In the genomic region with DNA sequence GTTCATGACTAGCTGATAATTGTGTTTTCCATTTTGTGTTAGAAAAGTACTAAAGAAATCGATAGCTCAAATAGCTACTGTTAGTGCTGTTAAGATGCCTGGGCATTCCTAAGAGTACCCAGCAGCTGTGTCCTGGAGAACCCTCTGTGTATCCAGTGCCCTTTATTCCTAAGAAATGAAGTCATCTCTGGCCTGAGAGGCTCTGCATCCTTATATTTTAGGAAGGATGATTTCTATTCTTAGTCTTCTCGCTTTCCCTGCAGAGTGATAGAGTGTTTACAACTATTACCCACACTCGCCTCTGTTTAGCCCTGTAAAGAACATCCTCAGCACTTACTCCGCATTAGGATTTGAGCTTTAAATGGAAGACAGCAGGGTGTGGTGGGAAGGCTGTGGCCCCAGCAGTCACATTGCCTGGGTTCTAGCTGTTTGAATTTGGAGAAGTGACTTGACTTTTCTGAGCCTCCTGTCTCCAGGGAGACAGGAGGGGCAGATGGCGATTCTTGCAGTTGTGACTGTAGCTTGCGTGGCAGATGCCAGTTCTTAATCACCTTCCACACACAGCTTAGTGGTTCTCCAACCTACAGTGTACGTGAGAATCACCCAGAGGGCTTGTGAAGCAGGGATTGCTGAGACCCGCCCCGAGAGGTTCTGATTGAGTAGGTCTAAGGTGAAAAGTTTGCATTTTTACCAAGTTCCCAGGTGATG, we compare ENCODE assay signal across 19 cellular contexts.
DNase-seq lines count a peak whose midpoint lies in the region; ATAC-seq and TF ChIP-seq lines count a peak whose summit lies in the region.
"Had no signal": no experiment of that assay in that cellular context is flagged by ENCODE, and none has a peak within 500 bp of the region (broad histone marks: within the 10 kb centered on the region; RNA-seq: fewer than 3 reads in every experiment).

No MANE protein-coding gene starts in this region.

- TF ChIP-seq POLR2A in stomach (IDR thresholded peaks at IDR 0.05) (no peak), upper lobe of left lung (IDR thresholded peaks at IDR 0.05) (no peak)

- peaks cover 15% of the 10 kb centered on the region for H3K4me1 ChIP-seq in GM23248 (ENCODE audit: insufficient read depth)
- peaks cover 5 to 53% (median 22%) of the 10 kb centered on the region in 4 donors for H3K4me1 ChIP-seq in stomach
- H3K4me1 ChIP-seq in upper lobe of left lung, result no peaks in the 10 kb centered on the region

- H3K4me3 ChIP-seq in GM23248, result no peak overlapping the region
- no peak overlapping the region for H3K4me3 ChIP-seq in fibroblast of the aortic adventitia (ENCODE audit: low read depth, low read length)
- peak overlapping the region in 1 of 4 donors; percentile 1 for H3K4me3 ChIP-seq in stomach
- no peak overlapping the region for H3K4me3 ChIP-seq in upper lobe of left lung
- H3K4me3 ChIP-seq: K562, SJCRH30 had no signal

- POLR2A ChIA-PET in activated CD4-positive, alpha-beta T cell treated with anti-CD3 and anti-CD28 coated beads for 36 hours (lab: Charles Lee), result no interaction called here

- in situ Hi-C loops in GM23248 (cut with MboI), result no loop called here

- no peak for ATAC-seq in upper lobe of left lung (ENCODE audit: low FRiP score in 2 of 2)
- no peak for ATAC-seq in activated CD4-positive, alpha-beta T cell treated with anti-CD3 and anti-CD28 coated beads for 36 hours
- ATAC-seq: esophagus mucosa; HCT116; K562; natural killer cell treated with Interleukin-12 subunit alpha and Interleukin-12 subunit beta and Interleukin-15 and Interleukin-18, amount 100 ng/mL, for 72 hours had no signal

- H3K4me1 Mint-ChIP-seq in activated CD4-positive, alpha-beta T cell treated with anti-CD3 and anti-CD28 coated beads for 36 hours, result no peaks in the 10 kb centered on the region

- H3K9me3 Mint-ChIP-seq in activated CD4-positive, alpha-beta T cell treated with anti-CD3 and anti-CD28 coated beads for 36 hours (ENCODE audit: low read depth), result no peaks in the 10 kb centered on the region
- H3K9me3 Mint-ChIP-seq: natural killer cell treated with Interleukin-12 subunit alpha and Interleukin-12 subunit beta and Interleukin-15 and Interleukin-18, amount 100 ng/mL, for 72 hours had no signal

- no peaks in the 10 kb centered on the region for H4K20me1 ChIP-seq in GM23248 (ENCODE audit: insufficient read depth)

- no peak for TF ChIP-seq EP300 in stomach (IDR thresholded peaks at IDR 0.05)
- no peak for TF ChIP-seq EP300 in upper lobe of left lung (IDR thresholded peaks at IDR 0.05)

- H3K79me2 ChIP-seq in GM23248 (ENCODE audit: insufficient read depth), result no peaks in the 10 kb centered on the region

- no peak overlapping the region for H3K27ac ChIP-seq in GM23248
- peak overlapping the region in 4 of 5 donors; percentile 50 to 84 (median 79) for H3K27ac ChIP-seq in stomach
- H3K27ac ChIP-seq in upper lobe of left lung, result no peak overlapping the region
- H3K27ac ChIP-seq: SJCRH30 had no signal

- intact Hi-C loops in stomach (cut with DNase I; ENCODE audit: low total_unique reads), result no loop called here
- intact Hi-C loops in activated CD4-positive, alpha-beta T cell treated with anti-CD3 and anti-CD28 coated beads for 36 hours (cut with DNase I, micrococcal nuclease), result no loop called here

- peaks cover 3% of the 10 kb centered on the region for H3K27me3 Mint-ChIP-seq in activated CD4-positive, alpha-beta T cell treated with anti-CD3 and anti-CD28 coated beads for 36 hours

- H3K36me3 ChIP-seq in GM23248 (ENCODE audit: low read depth) (no peaks in the 10 kb centered on the region), stomach (no peaks in the 10 kb centered on the region), upper lobe of left lung (no peaks in the 10 kb centered on the region)
- H3K36me3 ChIP-seq: SJCRH30 had no signal

- H3K27ac Mint-ChIP-seq in activated CD4-positive, alpha-beta T cell treated with anti-CD3 and anti-CD28 coated beads for 36 hours, result no peak overlapping the region
- H3K27ac Mint-ChIP-seq: natural killer cell treated with Interleukin-12 subunit alpha and Interleukin-12 subunit beta and Interleukin-15 and Interleukin-18, amount 100 ng/mL, for 72 hours had no signal

- H3K36me3 Mint-ChIP-seq in activated CD4-positive, alpha-beta T cell treated with anti-CD3 and anti-CD28 coated beads for 36 hours (ENCODE audit: low read depth), result no peaks in the 10 kb centered on the region
- H3K36me3 Mint-ChIP-seq: natural killer cell treated with Interleukin-12 subunit alpha and Interleukin-12 subunit beta and Interleukin-15 and Interleukin-18, amount 100 ng/mL, for 72 hours had no signal

- no peaks in the 10 kb centered on the region for H3K9me3 ChIP-seq in GM23248 (ENCODE audit: low read depth)
- H3K9me3 ChIP-seq in stomach, result no peaks in the 10 kb centered on the region
- H3K9me3 ChIP-seq in upper lobe of left lung, result no peaks in the 10 kb centered on the region
- H3K9me3 ChIP-seq: SJCRH30 had no signal

- H3K27me3 ChIP-seq in GM23248 (replicated peaks; ENCODE audit: insufficient read depth) (no peaks in the 10 kb centered on the region), stomach (no peaks in the 10 kb centered on the region), upper lobe of left lung (no peaks in the 10 kb centered on the region)
- H3K27me3 ChIP-seq: SJCRH30 had no signal

- WGBS in GM23248 (ENCODE audit: low coverage in 1 of 2, low lambda C conversion rate in 2 of 2, missing lambda C conversion rate in 2 of 2), 2 experiments, result 69 to 81% methylated on average over 9 of the region's 9 CpGs
- whole genome bisulfite sequencing in stomach, 5 donors, result 69 to 82% (median 77%) methylated on average over 9 of the region's 9 CpGs
- WGBS in upper lobe of left lung, 2 donors, result 84 to 85% methylated on average over 9 of the region's 9 CpGs

- no peaks in the 10 kb centered on the region for H3K9me2 ChIP-seq in GM23248 (ENCODE audit: insufficient read depth)

- DNase-seq in GM23248 (peak; percentile 34), NCI-H524 (lab: John Stamatoyannopoulos, UW) (peak; percentile 94 to 97), fibroblast of the aortic adventitia (ENCODE audit: low read depth) (peak; percentile 13), stomach (no peak), upper lobe of left lung (no peak), NCI-H1092 treated with DMSO at 0.1 percent for 48 hours (lab: John Stamatoyannopoulos, UW) (no peak)
- no peak for DNase-seq in activated CD4-positive, alpha-beta T cell treated with anti-CD3 and anti-CD28 coated beads for 36 hours
- DNase-seq: activated CD4-positive, alpha-beta T cell treated with anti-CD3 and anti-CD28 coated beads, Interleukin-2, amount 50 U/mL, for 4 hours; C1 segment of cervical spinal cord; EL; retina; SJCRH30; stimulated activated CD4-positive, alpha-beta T cell treated with anti-CD3 and anti-CD28 coated beads, Interleukin-4, amount 100 ng/mL, for 1 hour; T1000; trophoblast cell had no signal

- no peak overlapping the region for H2AFZ ChIP-seq in GM23248

- no peak overlapping the region for H3K4me2 ChIP-seq in GM23248 (ENCODE audit: unreplicated experiment)

- no peak overlapping the region for H3K4me3 Mint-ChIP-seq in activated CD4-positive, alpha-beta T cell treated with anti-CD3 and anti-CD28 coated beads for 36 hours
- H3K4me3 Mint-ChIP-seq: natural killer cell treated with Interleukin-12 subunit alpha and Interleukin-12 subunit beta and Interleukin-15 and Interleukin-18, amount 100 ng/mL, for 72 hours had no signal

- H3F3A ChIP-seq in GM23248 (ENCODE audit: insufficient read depth), result peaks cover 7% of the 10 kb centered on the region

- TF ChIP-seq CTCF in fibroblast of the aortic adventitia (IDR thresholded peaks at IDR 0.05; ENCODE audit: insufficient read depth, low read length), result no peak
- no peak for TF ChIP-seq CTCF in stomach (IDR thresholded peaks at IDR 0.05)
- TF ChIP-seq CTCF in upper lobe of left lung (IDR thresholded peaks at IDR 0.05), result no peak

- H3K9ac ChIP-seq in GM23248, result no peak overlapping the region

- CTCF ChIA-PET in activated CD4-positive, alpha-beta T cell treated with anti-CD3 and anti-CD28 coated beads for 36 hours (lab: Charles Lee), result interaction anchor here (1.0 to 2.8 kb wide), 3 partner anchors 9 to 20 kb away, joined by 4 to 9 read pairs (median 7); no protein-coding TSS in a partner anchor

Comparison
In these comparisons a context has a peak if more than half of its experiments do, and no peak if none do; other contexts are left out.
1. DNase-seq: peak in GM23248 (single experiment), NCI-H524 (2 of 2) and fibroblast of the aortic adventitia (single experiment); none in stomach (single experiment), upper lobe of left lung (0 of 2), activated CD4-positive, alpha-beta T cell treated with anti-CD3 and anti-CD28 coated beads for 36 hours (single experiment) and NCI-H1092 treated with DMSO at 0.1 percent for 48 hours (single experiment).
2. H3K27ac ChIP-seq: peak in stomach (4 of 5); none in GM23248 (single experiment) and upper lobe of left lung (0 of 4).